ENCODE assay signal across 8 cellular contexts in genomic region chr16:30557950-30558788, GRCh38. TPM values are rescaled to one million over a fixed set of nuclear protein-coding genes. Genes with fewer than 3 reads are reported as not detected.
A peak's percentile ranks its signal among the peaks of the same experiment; 100 is the strongest.
DNase-seq lines count a peak whose midpoint lies in the region; ATAC-seq and TF ChIP-seq lines count a peak whose summit lies in the region.

TSS of gene ZNF764 (minus strand) at chr16:30558374. CDS start at chr16:30558182, 192 bp downstream.

- TF ChIP-seq CTCF in GM13976 (IDR thresholded peaks at IDR 0.05; ENCODE audit: borderline replicate concordance, control extremely low read depth, extremely low read depth, insufficient read depth, missing control alignments) (peak; percentile 4), progenitor cell of endocrine pancreas (IDR thresholded peaks at IDR 0.05; ENCODE audit: unreplicated experiment) (peak; percentile 18)

- no peaks in the 10 kb centered on the region for H3K9me3 Mint-ChIP-seq in T-helper 1 cell treated with Interleukin-12 subunit alpha and Interleukin-12 subunit beta and Interleukin-4 antibody, amounts not matched to agents 30 μg/mL and 1 μg/mL, for 36 hours
- peaks cover 4% of the 10 kb centered on the region for H3K9me3 Mint-ChIP-seq in progenitor cell of endocrine pancreas (ENCODE audit: low read depth)

- under 1% methylated on average over 75 of the region's 75 CpGs for WGBS in urinary bladder

- intact Hi-C loops in left cardiac atrium (cut with DNase I), result loop anchor here in 1 of 2 donors (1.0 to 2.0 kb wide), 2 partner anchors 23 to 27 kb away; partner anchors contain the start of genes ZNF747 and ZNF785

- DNase-seq in GM13976 (ENCODE audit: low spot score) (peak; percentile 95), NCI-H1694 (lab: John Stamatoyannopoulos, UW) (peak; percentile 91), amniotic stem cell (lab: John Stamatoyannopoulos, UW) (peak; percentile 99), left cardiac atrium (peak; percentile 98), progenitor cell of endocrine pancreas (ENCODE audit: low spot score, unreplicated experiment) (peak; percentile 83)

- ATAC-seq in HG02870 (IDR thresholded peaks at IDR 0.05; ENCODE audit: unreplicated experiment), result peak; percentile 90
- ATAC-seq in left cardiac atrium, result peak; percentile 97

- peaks cover 37% of the 10 kb centered on the region for H3K4me1 Mint-ChIP-seq in T-helper 1 cell treated with Interleukin-12 subunit alpha and Interleukin-12 subunit beta and Interleukin-4 antibody, amounts not matched to agents 30 μg/mL and 1 μg/mL, for 36 hours (ENCODE audit: low read depth)
- H3K4me1 Mint-ChIP-seq in progenitor cell of endocrine pancreas (ENCODE audit: low read depth), result peaks cover 19% of the 10 kb centered on the region

- no peaks in the 10 kb centered on the region for H3K27me3 Mint-ChIP-seq in T-helper 1 cell treated with Interleukin-12 subunit alpha and Interleukin-12 subunit beta and Interleukin-4 antibody, amounts not matched to agents 30 μg/mL and 1 μg/mL, for 36 hours (ENCODE audit: low read depth)
- H3K27me3 Mint-ChIP-seq in progenitor cell of endocrine pancreas, result peaks cover 3% of the 10 kb centered on the region

- H3K4me3 Mint-ChIP-seq in T-helper 1 cell treated with Interleukin-12 subunit alpha and Interleukin-12 subunit beta and Interleukin-4 antibody, amounts not matched to agents 30 μg/mL and 1 μg/mL, for 36 hours, result peak within 1 kb of the TSS; percentile 79
- H3K4me3 Mint-ChIP-seq in progenitor cell of endocrine pancreas (ENCODE audit: low read depth), result peak within 1 kb of the TSS; percentile 78

- in situ Hi-C loops in GM13976 (cut with MboI; ENCODE audit: low sequenced_read_pairs, unreplicated experiment), result no loop called here

- peaks cover 19% of the 10 kb centered on the region for H3K36me3 Mint-ChIP-seq in T-helper 1 cell treated with Interleukin-12 subunit alpha and Interleukin-12 subunit beta and Interleukin-4 antibody, amounts not matched to agents 30 μg/mL and 1 μg/mL, for 36 hours (ENCODE audit: low read depth)
- peaks cover 28% of the 10 kb centered on the region for H3K36me3 Mint-ChIP-seq in progenitor cell of endocrine pancreas (ENCODE audit: insufficient read depth)

- H3K27ac Mint-ChIP-seq in T-helper 1 cell treated with Interleukin-12 subunit alpha and Interleukin-12 subunit beta and Interleukin-4 antibody, amounts not matched to agents 30 μg/mL and 1 μg/mL, for 36 hours, result peak within 1 kb of the TSS; percentile 83
- peak within 1 kb of the TSS; percentile 96 for H3K27ac Mint-ChIP-seq in progenitor cell of endocrine pancreas

- H3K4me1 ChIP-seq in urinary bladder (ENCODE audit: insufficient read depth), result no peaks in the 10 kb centered on the region

- H3K27ac ChIP-seq in urinary bladder (ENCODE audit: low read depth), result peak within 1 kb of the TSS; percentile 87

- H3K4me3 ChIP-seq in urinary bladder (ENCODE audit: low read depth, low read length), result peak within 1 kb of the TSS; percentile 62

- no peaks in the 10 kb centered on the region for H3K36me3 ChIP-seq in urinary bladder (ENCODE audit: insufficient read depth)

RNA-seq across cellular contexts. Expression of gene ZNF764, which starts in this region (rescaled TPM):
- total RNA-seq in left cardiac atrium (1 to 10 TPM; 5.7 to 8.7 TPM), progenitor cell of endocrine pancreas (36.1 and 36.6 TPM in 2 replicates), urinary bladder (5.7 TPM)
- 8.1 TPM for polyA plus RNA-seq in urinary bladder

Comparison
In these comparisons a context has a peak if more than half of its experiments do, and no peak if none do; other contexts are left out.
1. Peak in every context shown above with its lines: DNase-seq, ATAC-seq, H3K4me3 ChIP-seq and H3K27ac ChIP-seq.